In genomic region chr4:4861592-4862551, GRCh38 we compare ENCODE assay signal across 1 cellular context.
TF ChIP-seq lines count a peak whose summit lies in the region.

No MANE protein-coding gene starts in this region.

TF ChIP-seq in K562, 482 proteins besides CTCF, POLR2A, EP300 and RAD21:
- TF ChIP-seq, protein P1, sequence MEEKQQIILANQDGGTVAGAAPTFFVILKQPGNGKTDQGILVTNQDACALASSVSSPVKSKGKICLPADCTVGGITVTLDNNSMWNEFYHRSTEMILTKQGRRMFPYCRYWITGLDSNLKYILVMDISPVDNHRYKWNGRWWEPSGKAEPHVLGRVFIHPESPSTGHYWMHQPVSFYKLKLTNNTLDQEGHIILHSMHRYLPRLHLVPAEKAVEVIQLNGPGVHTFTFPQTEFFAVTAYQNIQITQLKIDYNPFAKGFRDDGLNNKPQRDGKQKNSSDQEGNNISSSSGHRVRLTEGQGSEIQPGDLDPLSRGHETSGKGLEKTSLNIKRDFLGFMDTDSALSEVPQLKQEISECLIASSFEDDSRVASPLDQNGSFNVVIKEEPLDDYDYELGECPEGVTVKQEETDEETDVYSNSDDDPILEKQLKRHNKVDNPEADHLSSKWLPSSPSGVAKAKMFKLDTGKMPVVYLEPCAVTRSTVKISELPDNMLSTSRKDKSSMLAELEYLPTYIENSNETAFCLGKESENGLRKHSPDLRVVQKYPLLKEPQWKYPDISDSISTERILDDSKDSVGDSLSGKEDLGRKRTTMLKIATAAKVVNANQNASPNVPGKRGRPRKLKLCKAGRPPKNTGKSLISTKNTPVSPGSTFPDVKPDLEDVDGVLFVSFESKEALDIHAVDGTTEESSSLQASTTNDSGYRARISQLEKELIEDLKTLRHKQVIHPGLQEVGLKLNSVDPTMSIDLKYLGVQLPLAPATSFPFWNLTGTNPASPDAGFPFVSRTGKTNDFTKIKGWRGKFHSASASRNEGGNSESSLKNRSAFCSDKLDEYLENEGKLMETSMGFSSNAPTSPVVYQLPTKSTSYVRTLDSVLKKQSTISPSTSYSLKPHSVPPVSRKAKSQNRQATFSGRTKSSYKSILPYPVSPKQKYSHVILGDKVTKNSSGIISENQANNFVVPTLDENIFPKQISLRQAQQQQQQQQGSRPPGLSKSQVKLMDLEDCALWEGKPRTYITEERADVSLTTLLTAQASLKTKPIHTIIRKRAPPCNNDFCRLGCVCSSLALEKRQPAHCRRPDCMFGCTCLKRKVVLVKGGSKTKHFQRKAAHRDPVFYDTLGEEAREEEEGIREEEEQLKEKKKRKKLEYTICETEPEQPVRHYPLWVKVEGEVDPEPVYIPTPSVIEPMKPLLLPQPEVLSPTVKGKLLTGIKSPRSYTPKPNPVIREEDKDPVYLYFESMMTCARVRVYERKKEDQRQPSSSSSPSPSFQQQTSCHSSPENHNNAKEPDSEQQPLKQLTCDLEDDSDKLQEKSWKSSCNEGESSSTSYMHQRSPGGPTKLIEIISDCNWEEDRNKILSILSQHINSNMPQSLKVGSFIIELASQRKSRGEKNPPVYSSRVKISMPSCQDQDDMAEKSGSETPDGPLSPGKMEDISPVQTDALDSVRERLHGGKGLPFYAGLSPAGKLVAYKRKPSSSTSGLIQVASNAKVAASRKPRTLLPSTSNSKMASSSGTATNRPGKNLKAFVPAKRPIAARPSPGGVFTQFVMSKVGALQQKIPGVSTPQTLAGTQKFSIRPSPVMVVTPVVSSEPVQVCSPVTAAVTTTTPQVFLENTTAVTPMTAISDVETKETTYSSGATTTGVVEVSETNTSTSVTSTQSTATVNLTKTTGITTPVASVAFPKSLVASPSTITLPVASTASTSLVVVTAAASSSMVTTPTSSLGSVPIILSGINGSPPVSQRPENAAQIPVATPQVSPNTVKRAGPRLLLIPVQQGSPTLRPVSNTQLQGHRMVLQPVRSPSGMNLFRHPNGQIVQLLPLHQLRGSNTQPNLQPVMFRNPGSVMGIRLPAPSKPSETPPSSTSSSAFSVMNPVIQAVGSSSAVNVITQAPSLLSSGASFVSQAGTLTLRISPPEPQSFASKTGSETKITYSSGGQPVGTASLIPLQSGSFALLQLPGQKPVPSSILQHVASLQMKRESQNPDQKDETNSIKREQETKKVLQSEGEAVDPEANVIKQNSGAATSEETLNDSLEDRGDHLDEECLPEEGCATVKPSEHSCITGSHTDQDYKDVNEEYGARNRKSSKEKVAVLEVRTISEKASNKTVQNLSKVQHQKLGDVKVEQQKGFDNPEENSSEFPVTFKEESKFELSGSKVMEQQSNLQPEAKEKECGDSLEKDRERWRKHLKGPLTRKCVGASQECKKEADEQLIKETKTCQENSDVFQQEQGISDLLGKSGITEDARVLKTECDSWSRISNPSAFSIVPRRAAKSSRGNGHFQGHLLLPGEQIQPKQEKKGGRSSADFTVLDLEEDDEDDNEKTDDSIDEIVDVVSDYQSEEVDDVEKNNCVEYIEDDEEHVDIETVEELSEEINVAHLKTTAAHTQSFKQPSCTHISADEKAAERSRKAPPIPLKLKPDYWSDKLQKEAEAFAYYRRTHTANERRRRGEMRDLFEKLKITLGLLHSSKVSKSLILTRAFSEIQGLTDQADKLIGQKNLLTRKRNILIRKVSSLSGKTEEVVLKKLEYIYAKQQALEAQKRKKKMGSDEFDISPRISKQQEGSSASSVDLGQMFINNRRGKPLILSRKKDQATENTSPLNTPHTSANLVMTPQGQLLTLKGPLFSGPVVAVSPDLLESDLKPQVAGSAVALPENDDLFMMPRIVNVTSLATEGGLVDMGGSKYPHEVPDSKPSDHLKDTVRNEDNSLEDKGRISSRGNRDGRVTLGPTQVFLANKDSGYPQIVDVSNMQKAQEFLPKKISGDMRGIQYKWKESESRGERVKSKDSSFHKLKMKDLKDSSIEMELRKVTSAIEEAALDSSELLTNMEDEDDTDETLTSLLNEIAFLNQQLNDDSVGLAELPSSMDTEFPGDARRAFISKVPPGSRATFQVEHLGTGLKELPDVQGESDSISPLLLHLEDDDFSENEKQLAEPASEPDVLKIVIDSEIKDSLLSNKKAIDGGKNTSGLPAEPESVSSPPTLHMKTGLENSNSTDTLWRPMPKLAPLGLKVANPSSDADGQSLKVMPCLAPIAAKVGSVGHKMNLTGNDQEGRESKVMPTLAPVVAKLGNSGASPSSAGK (IDR thresholded peaks at IDR 0.05): no peak
- TF ChIP-seq ZNF512 (tag; IDR thresholded peaks at IDR 0.05): no peak
- no peak for TF ChIP-seq PHB2 (IDR thresholded peaks at IDR 0.05; ENCODE audit: low read depth)
- no peak for TF ChIP-seq HMG20A (CRISPR knock-in tag; conservative IDR thresholded peaks at IDR 0.05)
- TF ChIP-seq ZNF589 (CRISPR knock-in tag; IDR thresholded peaks at IDR 0.05; ENCODE audit: low read depth): no peak
- TF ChIP-seq, protein P2, sequence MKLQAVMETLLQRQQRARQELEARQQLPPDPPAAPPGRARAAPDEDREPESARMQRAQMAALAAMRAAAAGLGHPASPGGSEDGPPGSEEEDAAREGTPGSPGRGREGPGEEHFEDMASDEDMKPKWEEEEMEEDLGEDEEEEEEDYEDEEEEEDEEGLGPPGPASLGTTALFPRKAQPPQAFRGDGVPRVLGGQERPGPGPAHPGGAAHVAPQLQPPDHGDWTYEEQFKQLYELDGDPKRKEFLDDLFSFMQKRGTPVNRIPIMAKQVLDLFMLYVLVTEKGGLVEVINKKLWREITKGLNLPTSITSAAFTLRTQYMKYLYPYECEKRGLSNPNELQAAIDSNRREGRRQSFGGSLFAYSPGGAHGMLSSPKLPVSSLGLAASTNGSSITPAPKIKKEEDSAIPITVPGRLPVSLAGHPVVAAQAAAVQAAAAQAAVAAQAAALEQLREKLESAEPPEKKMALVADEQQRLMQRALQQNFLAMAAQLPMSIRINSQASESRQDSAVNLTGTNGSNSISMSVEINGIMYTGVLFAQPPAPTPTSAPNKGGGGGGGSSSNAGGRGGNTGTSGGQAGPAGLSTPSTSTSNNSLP (IDR thresholded peaks at IDR 0.05; ENCODE audit: borderline replicate concordance, low read depth, low read length): no peak
- no peak for TF ChIP-seq ZNF644 (tag; IDR thresholded peaks at IDR 0.05; ENCODE audit: low read depth)
- TF ChIP-seq ZBTB12 (CRISPR knock-in tag; IDR thresholded peaks at IDR 0.05): no peak
- no peak for TF ChIP-seq ZNF707 (CRISPR knock-in tag; conservative IDR thresholded peaks at IDR 0.05)
- no peak for TF ChIP-seq TEAD1 (CRISPR knock-in tag; IDR thresholded peaks at IDR 0.05)
- no peak for TF ChIP-seq NUFIP1 (IDR thresholded peaks at IDR 0.05; ENCODE audit: partially characterized antibody)
- TF ChIP-seq TCF3 (CRISPR knock-in tag; IDR thresholded peaks at IDR 0.05): no peak
- no peak for TF ChIP-seq L3MBTL2 (IDR thresholded peaks at IDR 0.05)
- no peak for TF ChIP-seq HMG20B (CRISPR knock-in tag; IDR thresholded peaks at IDR 0.05)
- TF ChIP-seq E4F1 (CRISPR knock-in tag; IDR thresholded peaks at IDR 0.05; ENCODE audit: borderline replicate concordance): no peak
- TF ChIP-seq ZNF436 (CRISPR knock-in tag; IDR thresholded peaks at IDR 0.05): no peak
- TF ChIP-seq TRIM25 (IDR thresholded peaks at IDR 0.05; ENCODE audit: borderline replicate concordance): no peak
- TF ChIP-seq HCFC1 (IDR thresholded peaks at IDR 0.05; ENCODE audit: low read depth, low read length): no peak
- TF ChIP-seq ZNF77 (CRISPR knock-in tag; IDR thresholded peaks at IDR 0.05): no peak
